21 cellular contexts compared by ENCODE assay signal in genomic region chr7:150560486-150560885, GRCh38. TPM values are rescaled to one million over a fixed set of nuclear protein-coding genes. Genes with fewer than 3 reads are reported as not detected.
"Had no signal": no experiment of that assay in that cellular context is flagged by ENCODE, and none has a peak within 500 bp of the region (broad histone marks: within the 10 kb centered on the region; RNA-seq: fewer than 3 reads in every experiment).

No MANE protein-coding gene starts in this region.

- H3K4me3 Mint-ChIP-seq: activated CD4-positive, alpha-beta memory T cell treated with anti-CD3 and anti-CD28 coated beads, Interleukin-2, amount 10 ng/mL, durations not matched to agents 7 days and 5 days; activated T-cell treated with anti-CD3 and anti-CD28 coated beads, Interleukin-2, amount 50 U/mL, for 24 hours; T-helper 2 cell treated with Interferon-gamma antibody and Interleukin-4, amounts not matched to agents 5 μg/mL and 100 μg/mL, for 36 hours; WTC11 had no signal

- ATAC-seq: gastrocnemius medialis, left lobe of liver, WTC11 had no signal

- H3K27ac Mint-ChIP-seq: activated CD4-positive, alpha-beta memory T cell treated with anti-CD3 and anti-CD28 coated beads, Interleukin-2, amount 10 ng/mL, durations not matched to agents 7 days and 5 days; T-helper 2 cell treated with Interferon-gamma antibody and Interleukin-4, amounts not matched to agents 5 μg/mL and 100 μg/mL, for 36 hours; WTC11 had no signal

- H3K4me3 ChIP-seq: coronary artery, gastrocnemius medialis, sigmoid colon, tibial artery had no signal

- H3K36me3 ChIP-seq: brain microvascular endothelial cell, gastrocnemius medialis, sigmoid colon, tibial artery had no signal

- H3K27me3 Mint-ChIP-seq: activated CD4-positive, alpha-beta memory T cell treated with anti-CD3 and anti-CD28 coated beads, Interleukin-2, amount 10 ng/mL, durations not matched to agents 7 days and 5 days; activated T-cell treated with anti-CD3 and anti-CD28 coated beads, Interleukin-2, amount 50 U/mL, for 24 hours had no signal

- FAIRE-seq: kidney, TTC549, urothelium cell line had no signal

- H3K4me1 ChIP-seq: gastrocnemius medialis, tibial artery had no signal

- H3K27me3 ChIP-seq: brain microvascular endothelial cell, gastrocnemius medialis, sigmoid colon, tibial artery had no signal

- DNase-seq: activated CD4-positive, alpha-beta memory T cell treated with anti-CD3 and anti-CD28 coated beads, Interleukin-2, amount 10 ng/mL, durations not matched to agents 7 days and 5 days; activated CD4-positive, alpha-beta T cell treated with anti-CD3 and anti-CD28 coated beads for 4 hours; activated effector memory CD4-positive, alpha-beta T cell treated with Interleukin-2 at 50 U/mL for 16 hours; activated T-cell treated with anti-CD3 and anti-CD28 coated beads, Interleukin-2, amount 50 U/mL, for 24 hours; aorta; brain microvascular endothelial cell; erythroblast; gastrocnemius medialis; kidney; occipital lobe; posterior cingulate gyrus; sigmoid colon; substantia nigra; tibial artery had no signal

RNA-seq across cellular contexts. Expression of gene GIMAP4, which starts 6.7 kb away (rescaled TPM):
- total RNA-seq: renal cortical epithelial cell had no signal
